ENCODE assay signal across 26 cellular contexts in the genomic region with DNA sequence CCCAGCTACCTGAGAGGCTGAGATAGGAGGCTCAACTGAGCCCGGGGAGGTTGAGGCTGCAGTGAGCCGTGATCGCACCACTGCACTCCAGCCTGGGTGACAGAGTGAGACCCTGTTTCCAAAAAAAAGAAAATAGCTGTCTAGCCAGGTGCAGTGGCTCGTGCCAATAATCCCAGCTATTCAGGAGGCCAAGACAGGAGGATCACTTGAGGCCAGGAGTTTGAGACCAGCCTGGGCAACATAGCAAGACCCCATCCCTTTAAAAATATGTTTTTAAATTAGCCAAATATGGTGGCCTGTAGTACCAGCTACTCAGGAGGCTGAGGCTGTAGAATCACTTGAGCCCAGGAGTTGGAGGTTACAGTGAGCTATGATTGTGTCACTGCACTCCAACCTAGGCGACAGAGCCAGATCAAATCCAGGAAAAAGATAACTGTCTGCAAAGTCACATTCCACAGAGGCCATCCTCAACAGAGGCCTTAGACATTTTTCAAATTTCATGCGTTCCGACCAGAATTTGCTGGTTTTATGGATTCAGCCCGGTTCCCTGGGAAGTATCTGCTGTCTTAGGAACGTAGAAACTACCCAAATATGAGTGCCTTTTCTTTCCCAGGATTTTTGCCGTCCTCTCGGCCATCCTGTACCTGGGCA. TPM values are rescaled to one million over a fixed set of nuclear protein-coding genes. Genes with fewer than 3 reads are reported as not detected.
DNase-seq lines count a peak whose midpoint lies in the region; TF ChIP-seq lines count a peak whose summit lies in the region.
"Had no signal": no experiment of that assay in that cellular context is flagged by ENCODE, and none has a peak within 500 bp of the region (broad histone marks: within the 10 kb centered on the region; RNA-seq: fewer than 3 reads in every experiment).

No MANE protein-coding gene starts in this region.

- no peak for TF ChIP-seq POLR2A in spleen (IDR thresholded peaks at IDR 0.05)

- no peak for DNase-seq in activated CD4-positive, alpha-beta T cell treated with anti-CD3 and anti-CD28 coated beads, Interleukin-2, amount 10 ng/mL, durations not matched to agents 7 days and 5 days
- no peak for DNase-seq in activated CD4-positive, alpha-beta T cell treated with anti-CD3 and anti-CD28 coated beads, Interleukin-2, amount 10 ng/mL, durations not matched to agents 24 days and 14 days
- DNase-seq in spleen, result no peak
- DNase-seq in activated T-cell treated with anti-CD3 and anti-CD28 coated beads, Interleukin-2, amount 50 U/mL, for 48 hours, result no peak
- no peak for DNase-seq in NCI-H510A treated with DMSO at 0.1 percent for 48 hours (lab: John Stamatoyannopoulos, UW)
- no peak for DNase-seq in hypothalamus (lab: John Stamatoyannopoulos, UW)
- DNase-seq in coronary artery (ENCODE audit: low spot score), result no peak
- DNase-seq: CD8-positive, alpha-beta memory T cell; DMS 273 treated with DMSO at 0.1 percent for 48 hours; DMS79; EL; GDM1; GOT3; IMR-90; MM.1S; NCI-H2029; NCI-H446; NCI-H526 treated with DMSO at 0.1 percent for 48 hours; SHP77 treated with DMSO at 0.1 percent for 48 hours had no signal

- no peak overlapping the region for H3K4me3 ChIP-seq in muscle layer of duodenum (ENCODE audit: low read depth in 1 of 2, low read length in 2 of 2)
- peak overlapping the region in 1 of 8 donors; percentile 52 for H3K4me3 ChIP-seq in spleen
- no peak overlapping the region for H3K4me3 ChIP-seq in coronary artery
- H3K4me3 ChIP-seq: GM12878, HAP-1 had no signal

- no peak for TF ChIP-seq CTCF in spleen (IDR thresholded peaks at IDR 0.05 in 8 of 11, conservative IDR thresholded peaks at IDR 0.05 in 3 of 11)
- TF ChIP-seq CTCF in coronary artery (IDR thresholded peaks at IDR 0.05), result no peak

- H3K9me3 ChIP-seq in muscle layer of duodenum (ENCODE audit: control insufficient read depth in 1 of 2, low read length in 2 of 2), result no peaks in the 10 kb centered on the region
- H3K9me3 ChIP-seq in spleen, result no peaks in the 10 kb centered on the region
- H3K9me3 ChIP-seq: HAP-1 had no signal

- H3K4me3 Mint-ChIP-seq in activated CD4-positive, alpha-beta T cell treated with anti-CD3 and anti-CD28 coated beads, Interleukin-2, amount 10 ng/mL, durations not matched to agents 7 days and 5 days, result no peak overlapping the region
- no peak overlapping the region for H3K4me3 Mint-ChIP-seq in activated CD4-positive, alpha-beta T cell treated with anti-CD3 and anti-CD28 coated beads, Interleukin-2, amount 10 ng/mL, durations not matched to agents 24 days and 14 days
- H3K4me3 Mint-ChIP-seq: B cell; CD8-positive, alpha-beta memory T cell had no signal

- no peaks in the 10 kb centered on the region for H3K9me3 Mint-ChIP-seq in activated CD4-positive, alpha-beta T cell treated with anti-CD3 and anti-CD28 coated beads, Interleukin-2, amount 10 ng/mL, durations not matched to agents 7 days and 5 days
- H3K9me3 Mint-ChIP-seq in activated CD4-positive, alpha-beta T cell treated with anti-CD3 and anti-CD28 coated beads, Interleukin-2, amount 10 ng/mL, durations not matched to agents 24 days and 14 days, result no peaks in the 10 kb centered on the region
- H3K9me3 Mint-ChIP-seq: CD8-positive, alpha-beta memory T cell had no signal

- H3K4me1 Mint-ChIP-seq in activated CD4-positive, alpha-beta T cell treated with anti-CD3 and anti-CD28 coated beads, Interleukin-2, amount 10 ng/mL, durations not matched to agents 7 days and 5 days, result no peaks in the 10 kb centered on the region
- peaks cover 1% of the 10 kb centered on the region for H3K4me1 Mint-ChIP-seq in activated CD4-positive, alpha-beta T cell treated with anti-CD3 and anti-CD28 coated beads, Interleukin-2, amount 10 ng/mL, durations not matched to agents 24 days and 14 days

- no peaks in the 10 kb centered on the region for H3K4me1 ChIP-seq in muscle layer of duodenum (ENCODE audit: control insufficient read depth in 1 of 2, insufficient read depth in 2 of 2, low read length in 2 of 2)
- H3K4me1 ChIP-seq in spleen, result peaks cover 0 to 16% (median 0%) of the 10 kb centered on the region in 6 donors
- H3K4me1 ChIP-seq: HAP-1 had no signal

- H3K27ac ChIP-seq in muscle layer of duodenum (ENCODE audit: low read length) (peak overlapping the region; percentile 16), spleen (peak overlapping the region in 7 of 8 donors; percentile 70 to 86 (median 74)), coronary artery (no peak overlapping the region)
- H3K27ac ChIP-seq: 22Rv1, C4-2B, KMS-11 had no signal

- POLR2A ChIA-PET in activated CD4-positive, alpha-beta T cell treated with anti-CD3 and anti-CD28 coated beads, Interleukin-2, amount 10 ng/mL, durations not matched to agents 7 days and 5 days (lab: Charles Lee), result no interaction called here

- WGBS in spleen, 5 donors, result 91 to 96% (median 93%) methylated on average over 9 to 11 of the region's 11 CpGs

- peaks cover 40 to 79% of the 10 kb centered on the region in 2 donors for H3K36me3 ChIP-seq in muscle layer of duodenum (ENCODE audit: control insufficient read depth in 1 of 2, insufficient read depth in 2 of 2, low read length in 2 of 2)
- H3K36me3 ChIP-seq in spleen, result peaks cover 8 to 100% (median 97%) of the 10 kb centered on the region in 6 donors

- H3K27me3 ChIP-seq in muscle layer of duodenum (ENCODE audit: low read depth, low read length) (no peaks in the 10 kb centered on the region), spleen (replicated peaks in 1 of 7) (no peaks in the 10 kb centered on the region)

- peaks cover 48% of the 10 kb centered on the region for H3K36me3 Mint-ChIP-seq in activated CD4-positive, alpha-beta T cell treated with anti-CD3 and anti-CD28 coated beads, Interleukin-2, amount 10 ng/mL, durations not matched to agents 7 days and 5 days (ENCODE audit: low read depth)
- H3K36me3 Mint-ChIP-seq in activated CD4-positive, alpha-beta T cell treated with anti-CD3 and anti-CD28 coated beads, Interleukin-2, amount 10 ng/mL, durations not matched to agents 24 days and 14 days (ENCODE audit: low read depth), result peaks cover 51% of the 10 kb centered on the region

- intact Hi-C loops in activated CD4-positive, alpha-beta T cell treated with anti-CD3 and anti-CD28 coated beads, Interleukin-2, amount 10 ng/mL, durations not matched to agents 24 days and 14 days (cut with micrococcal nuclease), result no loop called here
- intact Hi-C loops in spleen (cut with DNase I; ENCODE audit: low total_unique reads), result no loop called here

- CTCF ChIA-PET in activated CD4-positive, alpha-beta T cell treated with anti-CD3 and anti-CD28 coated beads, Interleukin-2, amount 10 ng/mL, durations not matched to agents 7 days and 5 days (lab: Charles Lee), result no interaction called here

- peak overlapping the region; percentile 31 for H3K27ac Mint-ChIP-seq in activated CD4-positive, alpha-beta T cell treated with anti-CD3 and anti-CD28 coated beads, Interleukin-2, amount 10 ng/mL, durations not matched to agents 7 days and 5 days
- no peak overlapping the region for H3K27ac Mint-ChIP-seq in activated CD4-positive, alpha-beta T cell treated with anti-CD3 and anti-CD28 coated beads, Interleukin-2, amount 10 ng/mL, durations not matched to agents 24 days and 14 days
- H3K27ac Mint-ChIP-seq: B cell had no signal

- no peaks in the 10 kb centered on the region for H3K27me3 Mint-ChIP-seq in activated CD4-positive, alpha-beta T cell treated with anti-CD3 and anti-CD28 coated beads, Interleukin-2, amount 10 ng/mL, durations not matched to agents 7 days and 5 days
- no peaks in the 10 kb centered on the region for H3K27me3 Mint-ChIP-seq in activated CD4-positive, alpha-beta T cell treated with anti-CD3 and anti-CD28 coated beads, Interleukin-2, amount 10 ng/mL, durations not matched to agents 24 days and 14 days
- H3K27me3 Mint-ChIP-seq: B cell; CD8-positive, alpha-beta memory T cell had no signal

RNA-seq across cellular contexts. Expression of gene USE1, which starts 58.7 kb away (rescaled TPM):
- 10 to 100 TPM; 23.3 to 24.7 TPM for total RNA-seq in activated CD4-positive, alpha-beta T cell treated with anti-CD3 and anti-CD28 coated beads, Interleukin-2, amount 10 ng/mL, durations not matched to agents 7 days and 5 days
- total RNA-seq in activated CD4-positive, alpha-beta T cell treated with anti-CD3 and anti-CD28 coated beads, Interleukin-2, amount 10 ng/mL, durations not matched to agents 24 days and 14 days, result 29.8 and 31.3 TPM in 2 replicates
- total RNA-seq in spleen, result 10 to 100 TPM; 17.2 to 30.4 (median 25.9) TPM
- polyA plus RNA-seq in spleen, result 10 to 100 TPM; 65.1 to 74.4 (median 65.4) TPM

Comparison
In these comparisons a context has a peak if more than half of its experiments do, and no peak if none do; other contexts are left out.
1. H3K27ac ChIP-seq: peak in muscle layer of duodenum (single experiment) and spleen (7 of 8); none in coronary artery (0 of 2).